In genomic region chr3:165128544-165128943, GRCh38 we compare ENCODE assay signal across 15 cellular contexts. TPM values are rescaled to one million over a fixed set of nuclear protein-coding genes. Genes with fewer than 3 reads are reported as not detected.
DNase-seq lines count a peak whose midpoint lies in the region; ATAC-seq lines count a peak whose summit lies in the region.
"Had no signal": no experiment of that assay in that cellular context is flagged by ENCODE, and none has a peak within 500 bp of the region (broad histone marks: within the 10 kb centered on the region; RNA-seq: fewer than 3 reads in every experiment).

No MANE protein-coding gene starts in this region.

- no peak overlapping the region for H3K4ac ChIP-seq in trophoblast cell (ENCODE audit: low read depth, low read length)

- H3K4me2 ChIP-seq in trophoblast cell (ENCODE audit: low read length) = no peak overlapping the region
- H3K4me2 ChIP-seq: A549 had no signal

- no peak overlapping the region for H2AK5ac ChIP-seq in trophoblast cell (ENCODE audit: low read length)

- no peaks in the 10 kb centered on the region for H3K27me3 ChIP-seq in trophoblast cell (ENCODE audit: insufficient read depth, low read length)
- H3K27me3 ChIP-seq: BE2C had no signal

- no peak overlapping the region for H3K27ac ChIP-seq in trophoblast cell (ENCODE audit: low read depth, low read length)
- H3K27ac ChIP-seq: A549, C4-2B had no signal

- H3K18ac ChIP-seq in trophoblast cell (ENCODE audit: low read length) = no peak overlapping the region

- no peak overlapping the region for H4K91ac ChIP-seq in trophoblast cell (ENCODE audit: low read depth, low read length)

- H3K9me3 ChIP-seq in trophoblast cell (ENCODE audit: insufficient read depth, low read depth, low read length) = no peaks in the 10 kb centered on the region
- H3K9me3 ChIP-seq: A549, BE2C had no signal

- H3K14ac ChIP-seq in trophoblast cell (ENCODE audit: low read length) = no peak overlapping the region

- no peak overlapping the region for H4K8ac ChIP-seq in trophoblast cell (ENCODE audit: low read depth, low read length)

- no peaks in the 10 kb centered on the region for H3K79me1 ChIP-seq in trophoblast cell (ENCODE audit: low read length)

- H3K9ac ChIP-seq in trophoblast cell (ENCODE audit: low read length) = peak overlapping the region; percentile 58

- H3K4me3 ChIP-seq in trophoblast cell (ENCODE audit: low read depth, low read length) = no peak overlapping the region
- H3K4me3 ChIP-seq: A549 had no signal

- H2BK12ac ChIP-seq in trophoblast cell (ENCODE audit: low read length) = no peak overlapping the region

- H2BK120ac ChIP-seq in trophoblast cell (ENCODE audit: insufficient read depth, low read length, poor library complexity) = no peak overlapping the region

- peak; percentile 86 for ATAC-seq in left lobe of liver
- ATAC-seq: A549 had no signal

- no CpG with 5 or more reads among the region's 1 CpG for WGBS in trophoblast cell (ENCODE audit: extremely low coverage, insufficient coverage, insufficient read length)

- H4K12ac ChIP-seq in trophoblast cell (ENCODE audit: low read depth, low read length) = no peak overlapping the region

- peak; percentile 0 for DNase-seq in NCI-H1092 (lab: John Stamatoyannopoulos, UW)
- peak; percentile 7 for DNase-seq in NCI-H1092 treated with DMSO at 0.1 percent for 48 hours (lab: John Stamatoyannopoulos, UW)
- peak; percentile 67 for DNase-seq in left lobe of liver (ENCODE audit: low spot score)
- no peak for DNase-seq in trophoblast cell
- DNase-seq in activated CD4-positive, alpha-beta T cell treated with anti-CD3 and anti-CD28 coated beads, Interleukin-2, amount 50 U/mL, for 4 hours = no peak
- DNase-seq in SKM-1 treated with dmso at 0.1 percent for 144 hours (lab: John Stamatoyannopoulos, UW; ENCODE audit: unreplicated experiment) = no peak
- DNase-seq: BE2C; CD4-positive, alpha-beta memory T cell; DMS153; GF-D8; HCEC 1CT; HFFc6 had no signal

- no peaks in the 10 kb centered on the region for H3K79me2 ChIP-seq in trophoblast cell (ENCODE audit: control insufficient read depth, insufficient read depth, low read length, poor library complexity)

- H3K23ac ChIP-seq in trophoblast cell (ENCODE audit: low read length) = no peak overlapping the region

- no peak overlapping the region for H2BK5ac ChIP-seq in trophoblast cell (ENCODE audit: low read depth, low read length, poor library complexity)

- no peaks in the 10 kb centered on the region for H3K36me3 ChIP-seq in trophoblast cell (ENCODE audit: control insufficient read depth in 1 of 2, insufficient read depth in 2 of 2, low read length in 2 of 2)
- H3K36me3 ChIP-seq: BE2C had no signal

- no peak overlapping the region for H2AFZ ChIP-seq in trophoblast cell (ENCODE audit: insufficient read depth, low read length, poor library complexity)

- H3K4me1 ChIP-seq in trophoblast cell (ENCODE audit: control insufficient read depth in 1 of 2, insufficient read depth in 2 of 2, low read length in 2 of 2) = no peaks in the 10 kb centered on the region
- H3K4me1 ChIP-seq: A549, BE2C had no signal

RNA-seq across cellular contexts. Expression of gene SI, which starts 50.2 kb away (rescaled TPM):
- total RNA-seq in left lobe of liver = not detected
- not detected in 2 replicates for polyA plus RNA-seq in trophoblast cell (2013)
- total RNA-seq: CD4-positive, alpha-beta memory T cell; HFFc6 had no signal
- polyA plus RNA-seq: A549; AG04450; CD4-positive, alpha-beta memory T cell had no signal

Comparison
In these comparisons a context has a peak if more than half of its experiments do, and no peak if none do; other contexts are left out.
1. DNase-seq: peak in NCI-H1092 (single experiment), NCI-H1092 treated with DMSO at 0.1 percent for 48 hours (single experiment) and left lobe of liver (single experiment); none in trophoblast cell (0 of 2), activated CD4-positive, alpha-beta T cell treated with anti-CD3 and anti-CD28 coated beads, Interleukin-2, amount 50 U/mL, for 4 hours (0 of 2) and SKM-1 treated with dmso at 0.1 percent for 144 hours (single experiment).